Comparison of ENCODE assay signal across 27 cellular contexts in the genomic region with DNA sequence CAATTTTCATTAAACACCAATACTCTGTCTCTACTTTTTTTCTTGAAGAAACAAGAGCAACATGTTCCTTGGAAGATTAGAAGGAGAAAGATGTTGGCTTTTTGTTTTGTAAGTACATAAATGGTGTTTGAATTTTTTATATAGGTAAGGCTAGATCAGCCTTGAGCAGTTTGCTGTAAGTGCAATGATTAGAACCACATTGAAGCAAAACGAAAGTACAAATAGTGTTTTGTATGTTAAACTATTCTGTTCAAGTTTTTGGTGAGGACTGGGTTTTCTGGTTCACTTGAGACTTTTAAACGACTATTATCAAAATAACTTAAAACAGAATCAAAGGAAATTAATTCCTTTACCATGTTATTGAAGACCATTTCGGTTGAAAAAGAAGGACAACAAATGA.
"Had no signal": no experiment of that assay in that cellular context is flagged by ENCODE, and none has a peak within 500 bp of the region (broad histone marks: within the 10 kb centered on the region; RNA-seq: fewer than 3 reads in every experiment).

No MANE protein-coding gene starts in this region.

- H3K9me3 Mint-ChIP-seq: activated CD4-positive, alpha-beta memory T cell treated with anti-CD3 and anti-CD28 coated beads for 36 hours; activated CD4-positive, alpha-beta T cell treated with anti-CD3 and anti-CD28 coated beads, Interleukin-2, amount 10 ng/mL, durations not matched to agents 7 days and 5 days; activated naive CD4-positive, alpha-beta T cell treated with anti-CD3 and anti-CD28 coated beads, Interleukin-2, amount 50 U/mL, for 72 hours; activated naive CD8-positive, alpha-beta T cell treated with anti-CD3 and anti-CD28 coated beads, Interleukin-2, amount 50 U/mL, for 24 hours; activated T-cell treated with anti-CD3 and anti-CD28 coated beads, Interleukin-2, amount 50 U/mL, for 4 hours had no signal

- H3K4me1 Mint-ChIP-seq: activated CD4-positive, alpha-beta T cell treated with anti-CD3 and anti-CD28 coated beads, Interleukin-2, amount 10 ng/mL, durations not matched to agents 7 days and 5 days; activated naive CD8-positive, alpha-beta T cell treated with anti-CD3 and anti-CD28 coated beads, Interleukin-2, amount 50 U/mL, for 24 hours; IgD-negative memory B cell had no signal

- H3K36me3 Mint-ChIP-seq: activated CD4-positive, alpha-beta memory T cell treated with anti-CD3 and anti-CD28 coated beads for 36 hours; activated naive CD4-positive, alpha-beta T cell treated with anti-CD3 and anti-CD28 coated beads, Interleukin-2, amount 50 U/mL, for 72 hours; IgD-negative memory B cell had no signal

- H3K4me2 ChIP-seq: KMS-11, PC-9 had no signal

- DNase-seq: activated CD4-positive, alpha-beta memory T cell treated with anti-CD3 and anti-CD28 coated beads for 36 hours; activated CD4-positive, alpha-beta T cell treated with anti-CD3 and anti-CD28 coated beads, Interleukin-2, amount 10 ng/mL, durations not matched to agents 7 days and 5 days; activated CD4-positive, CD25-positive, alpha-beta regulatory T cell; activated CD8-positive, alpha-beta memory T cell treated with anti-CD3 and anti-CD28 coated beads for 24 hours; activated effector memory CD4-positive, alpha-beta T cell treated with anti-CD3 and anti-CD28 coated beads, Interleukin-2, amount 50 U/mL, for 16 hours; activated naive CD4-positive, alpha-beta T cell treated with Interleukin-2 at 50 U/mL for 16 hours; activated naive CD8-positive, alpha-beta T cell treated with anti-CD3 and anti-CD28 coated beads, Interleukin-2, amount 50 U/mL, for 24 hours; activated T-cell treated with anti-CD3 and anti-CD28 coated beads, Interleukin-2, amount 50 U/mL, for 4 hours; amygdala; brain microvascular endothelial cell; NCI-H1092; NCI-H1417 treated with DMSO at 0.1 percent for 48 hours; NCI-H1694; NCI-H2029; NCI-H2107; NCI-H2171 treated with DMSO at 0.1 percent for 48 hours; NCI-H226; NCI-H526; NCI-H82; NK-92 treated with Interleukin-12 subunit alpha and Interleukin-12 subunit beta, amount 100 ng/mL, for 24 hours; PC-9; SIG-M5; T-helper 2 cell had no signal

- H3K27ac ChIP-seq: brain microvascular endothelial cell, KMS-11, PC-9, VCaP had no signal

- H3K9ac ChIP-seq: KMS-11 had no signal

- H3K4me3 Mint-ChIP-seq: activated CD4-positive, alpha-beta memory T cell treated with anti-CD3 and anti-CD28 coated beads for 36 hours; activated CD4-positive, alpha-beta T cell treated with anti-CD3 and anti-CD28 coated beads, Interleukin-2, amount 10 ng/mL, durations not matched to agents 7 days and 5 days; activated naive CD8-positive, alpha-beta T cell treated with anti-CD3 and anti-CD28 coated beads, Interleukin-2, amount 50 U/mL, for 24 hours; activated T-cell treated with anti-CD3 and anti-CD28 coated beads, Interleukin-2, amount 50 U/mL, for 4 hours had no signal

- ATAC-seq: activated naive CD4-positive, alpha-beta T cell treated with anti-CD3 and anti-CD28 coated beads, Interleukin-2, amount 50 U/mL, for 72 hours; activated naive CD8-positive, alpha-beta T cell treated with anti-CD3 and anti-CD28 coated beads, Interleukin-2, amount 50 U/mL, for 24 hours; activated T-cell treated with anti-CD3 and anti-CD28 coated beads, Interleukin-2, amount 50 U/mL, for 4 hours had no signal

- H3K27ac Mint-ChIP-seq: activated CD4-positive, alpha-beta memory T cell treated with anti-CD3 and anti-CD28 coated beads for 36 hours; activated CD4-positive, alpha-beta T cell treated with anti-CD3 and anti-CD28 coated beads, Interleukin-2, amount 10 ng/mL, durations not matched to agents 7 days and 5 days; activated naive CD4-positive, alpha-beta T cell treated with anti-CD3 and anti-CD28 coated beads, Interleukin-2, amount 50 U/mL, for 72 hours; activated naive CD8-positive, alpha-beta T cell treated with anti-CD3 and anti-CD28 coated beads, Interleukin-2, amount 50 U/mL, for 24 hours; IgD-negative memory B cell had no signal

- H3K36me3 ChIP-seq: brain microvascular endothelial cell had no signal

- H3K4me3 ChIP-seq: PC-9 had no signal

- H3K27me3 ChIP-seq: brain microvascular endothelial cell had no signal

- H2AFZ ChIP-seq: PC-9 had no signal
